Comparison of ENCODE assay signal across 25 cellular contexts in the genomic region with DNA sequence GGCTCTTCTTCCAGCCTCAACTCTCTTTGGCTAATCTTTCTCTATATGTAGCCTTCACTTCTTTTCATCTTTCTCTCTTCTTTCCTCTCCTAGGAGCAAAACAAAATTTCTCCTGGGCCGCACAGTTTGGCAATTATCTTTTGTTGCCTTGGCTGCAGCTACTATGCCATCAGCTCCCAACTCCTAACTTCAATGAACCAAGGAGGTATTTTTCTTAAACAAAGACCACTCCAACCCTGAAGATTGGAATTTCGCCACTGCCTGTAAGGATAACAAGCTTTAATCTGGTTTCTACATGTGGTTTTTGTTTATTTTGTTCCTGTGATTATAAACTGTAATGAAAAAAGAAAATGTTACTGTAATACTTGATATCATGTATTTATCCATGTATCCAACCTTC.
"Had no signal": no experiment of that assay in that cellular context is flagged by ENCODE, and none has a peak within 500 bp of the region (broad histone marks: within the 10 kb centered on the region; RNA-seq: fewer than 3 reads in every experiment).

No MANE protein-coding gene starts in this region.

- ATAC-seq: activated CD8-positive, alpha-beta T cell treated with anti-CD3 and anti-CD28 coated beads, Interleukin-2, amount 10 ng/mL, durations not matched to agents 7 days and 5 days; body of pancreas; K562; Panc1 had no signal

- DNase-seq: activated CD4-positive, alpha-beta T cell treated with anti-CD3 and anti-CD28 coated beads, Interleukin-2, amount 10 ng/mL, durations not matched to agents 7 days and 5 days; activated CD4-positive, alpha-beta T cell treated with anti-CD3 and anti-CD28 coated beads, Interleukin-2, amount 50 U/mL, for 48 hours; activated CD8-positive, alpha-beta T cell treated with anti-CD3 and anti-CD28 coated beads, Interleukin-2, amount 10 ng/mL, durations not matched to agents 7 days and 5 days; activated gamma-delta T cell; activated naive CD4-positive, alpha-beta T cell treated with Interleukin-2 at 50 U/mL for 16 hours; activated naive CD8-positive, alpha-beta T cell treated with anti-CD3 and anti-CD28 coated beads, Interleukin-2, amount 10 ng/mL, durations not matched to agents 7 days and 5 days; activated T-cell treated with anti-CD3 and anti-CD28 coated beads, Interleukin-2, amount 50 U/mL, for 24 hours; body of pancreas; NCI-H1105; NCI-H1417 treated with DMSO at 0.1 percent for 48 hours; NCI-H1930; NCI-H2081 treated with DMSO at 0.1 percent for 48 hours; NCI-H2171; NCI-H510A treated with DMSO at 0.1 percent for 48 hours; NCI-H526 treated with DMSO at 0.1 percent for 48 hours; NCI-H774; SHP77; SJCRH30; T1000 had no signal

- H3K4me3 Mint-ChIP-seq: activated CD4-positive, alpha-beta T cell treated with anti-CD3 and anti-CD28 coated beads, Interleukin-2, amount 10 ng/mL, durations not matched to agents 7 days and 5 days; activated CD8-positive, alpha-beta T cell treated with anti-CD3 and anti-CD28 coated beads, Interleukin-2, amount 10 ng/mL, durations not matched to agents 7 days and 5 days; activated naive CD4-positive, alpha-beta T cell treated with anti-CD3 and anti-CD28 coated beads, Interleukin-2, amount 50 U/mL, for 24 hours; activated naive CD8-positive, alpha-beta T cell treated with anti-CD3 and anti-CD28 coated beads, Interleukin-2, amount 10 ng/mL, durations not matched to agents 7 days and 5 days; activated T-cell treated with anti-CD3 and anti-CD28 coated beads, Interleukin-2, amount 50 U/mL, for 24 hours had no signal

- H3K4me3 ChIP-seq: body of pancreas, breast epithelium, K562, SJCRH30, SK-N-MC had no signal

- H3K27ac ChIP-seq: body of pancreas, breast epithelium, SJCRH30, SK-N-MC had no signal

- H3K9me3 Mint-ChIP-seq: activated CD4-positive, alpha-beta T cell treated with anti-CD3 and anti-CD28 coated beads, Interleukin-2, amount 10 ng/mL, durations not matched to agents 7 days and 5 days; activated naive CD4-positive, alpha-beta T cell treated with anti-CD3 and anti-CD28 coated beads, Interleukin-2, amount 50 U/mL, for 24 hours; activated T-cell treated with anti-CD3 and anti-CD28 coated beads, Interleukin-2, amount 50 U/mL, for 24 hours; activated T-helper 2 cell treated with anti-CD3 and anti-CD28 coated beads, Interferon-gamma antibody, Interleukin-2, Interleukin-4, amounts not matched to agents 10 μg/mL and 5 μg/mL and 100 μg/mL, durations not matched to agents 14 hours and 24 hours and 36 hours had no signal

- H3K9me3 ChIP-seq: body of pancreas, breast epithelium, SJCRH30 had no signal

- H3K27me3 Mint-ChIP-seq: activated naive CD4-positive, alpha-beta T cell treated with anti-CD3 and anti-CD28 coated beads, Interleukin-2, amount 50 U/mL, for 24 hours had no signal

- H3K27ac Mint-ChIP-seq: activated CD4-positive, alpha-beta T cell treated with anti-CD3 and anti-CD28 coated beads, Interleukin-2, amount 10 ng/mL, durations not matched to agents 7 days and 5 days; activated CD8-positive, alpha-beta T cell treated with anti-CD3 and anti-CD28 coated beads, Interleukin-2, amount 10 ng/mL, durations not matched to agents 7 days and 5 days; activated naive CD4-positive, alpha-beta T cell treated with anti-CD3 and anti-CD28 coated beads, Interleukin-2, amount 50 U/mL, for 24 hours; activated naive CD8-positive, alpha-beta T cell treated with anti-CD3 and anti-CD28 coated beads, Interleukin-2, amount 10 ng/mL, durations not matched to agents 7 days and 5 days; activated T-cell treated with anti-CD3 and anti-CD28 coated beads, Interleukin-2, amount 50 U/mL, for 24 hours; activated T-helper 2 cell treated with anti-CD3 and anti-CD28 coated beads, Interferon-gamma antibody, Interleukin-2, Interleukin-4, amounts not matched to agents 10 μg/mL and 5 μg/mL and 100 μg/mL, durations not matched to agents 14 hours and 24 hours and 36 hours had no signal

- H3K27me3 ChIP-seq: body of pancreas, breast epithelium, SJCRH30 had no signal

- H3K4me1 ChIP-seq: breast epithelium, SJCRH30 had no signal

- H3K36me3 Mint-ChIP-seq: activated naive CD8-positive, alpha-beta T cell treated with anti-CD3 and anti-CD28 coated beads, Interleukin-2, amount 10 ng/mL, durations not matched to agents 7 days and 5 days had no signal

- H3K36me3 ChIP-seq: breast epithelium, SJCRH30 had no signal
